ENCODE assay signal across 2 cellular contexts in genomic region chr3:171851685-171852084, GRCh38.
TF ChIP-seq lines count a peak whose summit lies in the region.

No MANE protein-coding gene starts in this region.

TF ChIP-seq in HCT116, 20 proteins besides CTCF, POLR2A, EP300 and RAD21:
- TF ChIP-seq ZBTB33 (IDR thresholded peaks at IDR 0.05; ENCODE audit: extremely low read depth, insufficient replicate concordance, low read length) (no peak), POLR2AphosphoS5 (IDR thresholded peaks at IDR 0.05; ENCODE audit: low read depth, low read length) (no peak), SIN3A (IDR thresholded peaks at IDR 0.05; ENCODE audit: low read depth) (0 out of 2 replicates have a peak, but pooled peaks have one; percentile 26), TCF7L2 (IDR thresholded peaks at IDR 0.05; ENCODE audit: borderline replicate concordance, extremely low read depth, insufficient read depth, insufficient read length) (peak; percentile 9), SP1 (IDR thresholded peaks at IDR 0.05; ENCODE audit: low read depth) (peak; percentile 81), CBX3 (IDR thresholded peaks at IDR 0.05; ENCODE audit: low read depth) (peak; percentile 45; the same call in 1 of the 2 replicates), EZH2 (IDR thresholded peaks at IDR 0.05) (no peak), EGR1 (IDR thresholded peaks at IDR 0.05; ENCODE audit: low read depth) (no peak), EZH2phosphoT487 (IDR thresholded peaks at IDR 0.05; ENCODE audit: borderline replicate concordance) (no peak), ZNF274 (IDR thresholded peaks at IDR 0.05; ENCODE audit: low read depth, low read length) (no peak), YY1 (IDR thresholded peaks at IDR 0.05; ENCODE audit: extremely low read depth, insufficient replicate concordance, low read depth, low read length) (no peak), MAX (IDR thresholded peaks at IDR 0.05) (0 out of 2 replicates have a peak, but pooled peaks have one; percentile 16), REST (IDR thresholded peaks at IDR 0.05; ENCODE audit: low read depth) (no peak), CEBPB (IDR thresholded peaks at IDR 0.05; ENCODE audit: low read depth) (0 out of 2 replicates have a peak, but pooled peaks have one; percentile 27), ATF3 (IDR thresholded peaks at IDR 0.05) (no peak), JUND (IDR thresholded peaks at IDR 0.05) (peak; percentile 62), FOSL1 (IDR thresholded peaks at IDR 0.05; ENCODE audit: low read depth) (peak; percentile 68), ZFX (IDR thresholded peaks at IDR 0.05) (no peak), ELF1 (IDR thresholded peaks at IDR 0.05; ENCODE audit: borderline replicate concordance, low read depth) (no peak), SRF (IDR thresholded peaks at IDR 0.05; ENCODE audit: low read depth) (no peak)

TF ChIP-seq in SK-N-SH, 30 proteins besides CTCF, POLR2A, EP300 and RAD21 (continued from another document):
- no peak for TF ChIP-seq USF2 (IDR thresholded peaks at IDR 0.05; ENCODE audit: borderline replicate concordance, low read depth, low read length)
- peak; percentile 59 for TF ChIP-seq JUND (IDR thresholded peaks at IDR 0.05)
- TF ChIP-seq TCF12 (IDR thresholded peaks at IDR 0.05), result peak; percentile 58
